ENCODE assay signal across 1 cellular context in the genomic region with DNA sequence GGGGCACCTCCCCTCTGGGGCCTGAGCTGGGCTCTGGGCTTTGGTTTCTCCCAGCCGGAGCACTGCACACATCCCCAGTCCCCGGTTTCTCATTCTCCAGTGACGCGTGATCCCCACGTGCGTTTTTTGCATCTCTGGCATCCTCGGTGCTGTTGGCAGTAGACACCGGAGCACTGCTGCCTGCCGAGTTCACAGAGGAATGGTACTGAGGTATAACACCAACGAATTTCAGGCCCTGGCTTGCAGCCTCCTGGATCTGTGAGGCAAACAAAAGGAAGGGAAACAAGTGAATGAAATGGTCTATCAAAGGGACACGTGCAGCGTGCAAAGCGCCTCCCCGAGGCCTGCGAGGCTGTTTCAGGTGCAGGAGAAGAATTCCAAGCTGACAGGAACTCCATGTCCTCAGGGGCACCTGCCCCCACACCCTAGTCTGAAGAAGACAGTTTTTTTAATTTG.
TF ChIP-seq lines count a peak whose summit lies in the region.

No MANE protein-coding gene starts in this region.

TF ChIP-seq in SK-N-SH, 30 proteins besides CTCF, POLR2A, EP300 and RAD21 (continued from another document):
- TF ChIP-seq, protein P1, sequence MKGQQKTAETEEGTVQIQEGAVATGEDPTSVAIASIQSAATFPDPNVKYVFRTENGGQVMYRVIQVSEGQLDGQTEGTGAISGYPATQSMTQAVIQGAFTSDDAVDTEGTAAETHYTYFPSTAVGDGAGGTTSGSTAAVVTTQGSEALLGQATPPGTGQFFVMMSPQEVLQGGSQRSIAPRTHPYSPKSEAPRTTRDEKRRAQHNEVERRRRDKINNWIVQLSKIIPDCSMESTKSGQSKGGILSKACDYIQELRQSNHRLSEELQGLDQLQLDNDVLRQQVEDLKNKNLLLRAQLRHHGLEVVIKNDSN (IDR thresholded peaks at IDR 0.05; ENCODE audit: borderline replicate concordance, low read depth): no peak
- TF ChIP-seq SMC3 (IDR thresholded peaks at IDR 0.05; ENCODE audit: low read depth, low read length) (no peak), SIN3A (IDR thresholded peaks at IDR 0.05; ENCODE audit: borderline replicate concordance, low read depth, low read length) (no peak), TCF12 (IDR thresholded peaks at IDR 0.05) (no peak), YY1 (IDR thresholded peaks at IDR 0.05; ENCODE audit: low read depth) (no peak), FOXJ3 (CRISPR knock-in tag; IDR thresholded peaks at IDR 0.05) (no peak), TEAD4 (IDR thresholded peaks at IDR 0.05; ENCODE audit: borderline replicate concordance, insufficient read depth) (no peak), FOXM1 (IDR thresholded peaks at IDR 0.05; ENCODE audit: low read depth) (no peak), NFIC (IDR thresholded peaks at IDR 0.05; ENCODE audit: borderline replicate concordance) (no peak)
- TF ChIP-seq, protein P2, sequence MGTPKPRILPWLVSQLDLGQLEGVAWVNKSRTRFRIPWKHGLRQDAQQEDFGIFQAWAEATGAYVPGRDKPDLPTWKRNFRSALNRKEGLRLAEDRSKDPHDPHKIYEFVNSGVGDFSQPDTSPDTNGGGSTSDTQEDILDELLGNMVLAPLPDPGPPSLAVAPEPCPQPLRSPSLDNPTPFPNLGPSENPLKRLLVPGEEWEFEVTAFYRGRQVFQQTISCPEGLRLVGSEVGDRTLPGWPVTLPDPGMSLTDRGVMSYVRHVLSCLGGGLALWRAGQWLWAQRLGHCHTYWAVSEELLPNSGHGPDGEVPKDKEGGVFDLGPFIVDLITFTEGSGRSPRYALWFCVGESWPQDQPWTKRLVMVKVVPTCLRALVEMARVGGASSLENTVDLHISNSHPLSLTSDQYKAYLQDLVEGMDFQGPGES (IDR thresholded peaks at IDR 0.05; ENCODE audit: low read depth, low read length): no peak
- TF ChIP-seq, protein P3, sequence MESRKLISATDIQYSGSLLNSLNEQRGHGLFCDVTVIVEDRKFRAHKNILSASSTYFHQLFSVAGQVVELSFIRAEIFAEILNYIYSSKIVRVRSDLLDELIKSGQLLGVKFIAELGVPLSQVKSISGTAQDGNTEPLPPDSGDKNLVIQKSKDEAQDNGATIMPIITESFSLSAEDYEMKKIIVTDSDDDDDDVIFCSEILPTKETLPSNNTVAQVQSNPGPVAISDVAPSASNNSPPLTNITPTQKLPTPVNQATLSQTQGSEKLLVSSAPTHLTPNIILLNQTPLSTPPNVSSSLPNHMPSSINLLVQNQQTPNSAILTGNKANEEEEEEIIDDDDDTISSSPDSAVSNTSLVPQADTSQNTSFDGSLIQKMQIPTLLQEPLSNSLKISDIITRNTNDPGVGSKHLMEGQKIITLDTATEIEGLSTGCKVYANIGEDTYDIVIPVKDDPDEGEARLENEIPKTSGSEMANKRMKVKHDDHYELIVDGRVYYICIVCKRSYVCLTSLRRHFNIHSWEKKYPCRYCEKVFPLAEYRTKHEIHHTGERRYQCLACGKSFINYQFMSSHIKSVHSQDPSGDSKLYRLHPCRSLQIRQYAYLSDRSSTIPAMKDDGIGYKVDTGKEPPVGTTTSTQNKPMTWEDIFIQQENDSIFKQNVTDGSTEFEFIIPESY (IDR thresholded peaks at IDR 0.05; ENCODE audit: borderline replicate concordance, low read depth): no peak
